Comparison of ENCODE assay signal across 22 cellular contexts in the genomic region with DNA sequence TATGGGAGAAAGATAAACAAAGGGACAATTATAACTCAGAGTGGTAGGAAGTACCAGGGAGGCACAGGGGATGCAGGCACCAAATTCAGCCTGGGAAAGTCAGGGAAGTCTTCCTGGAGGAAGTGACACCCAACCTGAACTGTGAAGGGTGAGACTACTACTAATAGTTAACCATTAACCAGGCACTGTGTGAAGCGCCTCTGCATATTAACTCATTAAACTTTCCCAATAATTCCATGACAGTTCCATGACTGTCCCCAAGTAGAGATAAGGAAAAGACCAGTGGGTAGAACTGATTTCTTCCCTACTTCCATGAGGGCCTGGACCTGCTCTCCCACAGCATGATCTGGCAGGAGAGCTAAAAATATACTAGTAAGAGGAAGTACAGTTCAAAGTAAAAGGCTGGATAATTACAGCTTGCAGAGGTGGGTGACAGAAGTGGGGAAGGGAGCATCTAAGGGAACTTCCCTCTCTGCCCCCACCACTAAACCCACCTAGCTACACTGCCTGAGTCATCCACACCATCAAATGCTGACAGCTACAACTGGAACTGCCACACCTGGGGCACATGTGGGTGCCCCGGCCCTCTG.
DNase-seq lines count a peak whose midpoint lies in the region; ATAC-seq and TF ChIP-seq lines count a peak whose summit lies in the region.
"Had no signal": no experiment of that assay in that cellular context is flagged by ENCODE, and none has a peak within 500 bp of the region (broad histone marks: within the 10 kb centered on the region; RNA-seq: fewer than 3 reads in every experiment).

No MANE protein-coding gene starts in this region.

- no peak overlapping the region for H3K4me3 ChIP-seq in coronary artery
- H3K4me3 ChIP-seq: dorsolateral prefrontal cortex, HAP-1, lung, prostate gland, uterus had no signal

- no peak for DNase-seq in stimulated activated naive CD8-positive, alpha-beta T cell treated with anti-CD3 and anti-CD28 coated beads, Interleukin-15, Interleukin-2, amounts not matched to agents 100 U/mL and 50 U/mL, for 24 hours
- DNase-seq in NCI-H69 (lab: John Stamatoyannopoulos, UW) (peak; percentile 45), coronary artery (ENCODE audit: low spot score) (peak; percentile 56), iPS-NIHi11 (ENCODE audit: low spot score) (no peak), UCSD-AML1 (lab: John Stamatoyannopoulos, UW; ENCODE audit: unreplicated experiment) (no peak)
- DNase-seq: activated CD4-positive, alpha-beta T cell treated with anti-CD3 and anti-CD28 coated beads, Interleukin-2, amount 50 U/mL, for 48 hours; activated naive CD8-positive, alpha-beta T cell treated with anti-CD3 and anti-CD28 coated beads, Interleukin-2, amount 10 ng/mL, durations not matched to agents 7 days and 5 days; activated T-cell treated with anti-CD3 and anti-CD28 coated beads, Interleukin-2, amount 50 U/mL, for 48 hours; dorsolateral prefrontal cortex; GF-D8; naive thymus-derived CD8-positive, alpha-beta T cell; NCI-H1092; NCI-H774; stimulated activated CD4-positive, alpha-beta T cell treated with anti-CD3 and anti-CD28 coated beads, Interleukin-12 subunit alpha, Interleukin-12 subunit beta, amount 100 ng/mL, for 4 hours; T-helper 9 cell; uterus had no signal

- H3K36me3 Mint-ChIP-seq in stimulated activated naive CD8-positive, alpha-beta T cell treated with anti-CD3 and anti-CD28 coated beads, Interleukin-15, Interleukin-2, amounts not matched to agents 100 ng/mL and 50 ng/mL, for 24 hours (ENCODE audit: low read depth) = no peaks in the 10 kb centered on the region
- H3K36me3 Mint-ChIP-seq: activated naive CD8-positive, alpha-beta T cell treated with anti-CD3 and anti-CD28 coated beads, Interleukin-2, amount 10 ng/mL, durations not matched to agents 7 days and 5 days; naive thymus-derived CD8-positive, alpha-beta T cell had no signal

- no peaks in the 10 kb centered on the region for H3K9me3 Mint-ChIP-seq in stimulated activated naive CD8-positive, alpha-beta T cell treated with anti-CD3 and anti-CD28 coated beads, Interleukin-15, Interleukin-2, amounts not matched to agents 100 ng/mL and 50 ng/mL, for 24 hours
- H3K9me3 Mint-ChIP-seq: activated naive CD8-positive, alpha-beta T cell treated with anti-CD3 and anti-CD28 coated beads, Interleukin-2, amount 10 ng/mL, durations not matched to agents 7 days and 5 days; naive thymus-derived CD8-positive, alpha-beta T cell had no signal

- TF ChIP-seq CTCF in coronary artery (IDR thresholded peaks at IDR 0.05) = no peak

- ATAC-seq in stimulated activated naive CD8-positive, alpha-beta T cell treated with anti-CD3 and anti-CD28 coated beads, Interleukin-15, Interleukin-2, amounts not matched to agents 100 U/mL and 50 U/mL, for 24 hours = no peak
- ATAC-seq in GM18519 (IDR thresholded peaks at IDR 0.05; ENCODE audit: low FRiP score, unreplicated experiment) (no peak), HG03280 (IDR thresholded peaks at IDR 0.05; ENCODE audit: unreplicated experiment) (no peak)
- ATAC-seq: naive thymus-derived CD8-positive, alpha-beta T cell had no signal

- peaks cover 18% of the 10 kb centered on the region for H3K4me1 Mint-ChIP-seq in stimulated activated naive CD8-positive, alpha-beta T cell treated with anti-CD3 and anti-CD28 coated beads, Interleukin-15, Interleukin-2, amounts not matched to agents 100 ng/mL and 50 ng/mL, for 24 hours (ENCODE audit: low read depth)

- H3K27ac Mint-ChIP-seq in stimulated activated naive CD8-positive, alpha-beta T cell treated with anti-CD3 and anti-CD28 coated beads, Interleukin-15, Interleukin-2, amounts not matched to agents 100 ng/mL and 50 ng/mL, for 24 hours = peak overlapping the region; percentile 3
- H3K27ac Mint-ChIP-seq: activated naive CD8-positive, alpha-beta T cell treated with anti-CD3 and anti-CD28 coated beads, Interleukin-2, amount 10 ng/mL, durations not matched to agents 7 days and 5 days had no signal

- no peaks in the 10 kb centered on the region for H3K27me3 Mint-ChIP-seq in stimulated activated naive CD8-positive, alpha-beta T cell treated with anti-CD3 and anti-CD28 coated beads, Interleukin-15, Interleukin-2, amounts not matched to agents 100 ng/mL and 50 ng/mL, for 24 hours
- H3K27me3 Mint-ChIP-seq: naive thymus-derived CD8-positive, alpha-beta T cell had no signal

- no peak overlapping the region for H3K4me3 Mint-ChIP-seq in stimulated activated naive CD8-positive, alpha-beta T cell treated with anti-CD3 and anti-CD28 coated beads, Interleukin-15, Interleukin-2, amounts not matched to agents 100 ng/mL and 50 ng/mL, for 24 hours
- H3K4me3 Mint-ChIP-seq: activated naive CD8-positive, alpha-beta T cell treated with anti-CD3 and anti-CD28 coated beads, Interleukin-2, amount 10 ng/mL, durations not matched to agents 7 days and 5 days; naive thymus-derived CD8-positive, alpha-beta T cell had no signal

- H3K27ac ChIP-seq in coronary artery = no peak overlapping the region
- H3K27ac ChIP-seq: dorsolateral prefrontal cortex, uterus had no signal

Comparison
In these comparisons a context has a peak if more than half of its experiments do, and no peak if none do; other contexts are left out.
1. DNase-seq: peak in NCI-H69 (single experiment) and coronary artery (single experiment); none in stimulated activated naive CD8-positive, alpha-beta T cell treated with anti-CD3 and anti-CD28 coated beads, Interleukin-15, Interleukin-2, amounts not matched to agents 100 U/mL and 50 U/mL, for 24 hours (single experiment), iPS-NIHi11 (single experiment) and UCSD-AML1 (single experiment).